1 cellular context compared by ENCODE assay signal in genomic region chr11:118264568-118265470, GRCh38.
TF ChIP-seq lines count a peak whose summit lies in the region.

No MANE protein-coding gene starts in this region.

TF ChIP-seq in K562, 482 proteins besides CTCF, POLR2A, EP300 and RAD21:
- no peak for TF ChIP-seq SAFB2 (IDR thresholded peaks at IDR 0.05; ENCODE audit: borderline replicate concordance, low read depth, low read length, severe bottlenecking)
- 0 out of 2 replicates have a peak, but pooled peaks have one; percentile 4 for TF ChIP-seq RNF2 (IDR thresholded peaks at IDR 0.05)
- TF ChIP-seq E2F8 (IDR thresholded peaks at IDR 0.05; ENCODE audit: low read depth, partially characterized antibody) = no peak
- TF ChIP-seq NFE2L1 (tag; IDR thresholded peaks at IDR 0.05; ENCODE audit: borderline replicate concordance, low read depth) = no peak
- no peak for TF ChIP-seq ARNT (IDR thresholded peaks at IDR 0.05)
- no peak for TF ChIP-seq PPARD (CRISPR knock-in tag; IDR thresholded peaks at IDR 0.05)
